8 cellular contexts compared by ENCODE assay signal in the genomic region with DNA sequence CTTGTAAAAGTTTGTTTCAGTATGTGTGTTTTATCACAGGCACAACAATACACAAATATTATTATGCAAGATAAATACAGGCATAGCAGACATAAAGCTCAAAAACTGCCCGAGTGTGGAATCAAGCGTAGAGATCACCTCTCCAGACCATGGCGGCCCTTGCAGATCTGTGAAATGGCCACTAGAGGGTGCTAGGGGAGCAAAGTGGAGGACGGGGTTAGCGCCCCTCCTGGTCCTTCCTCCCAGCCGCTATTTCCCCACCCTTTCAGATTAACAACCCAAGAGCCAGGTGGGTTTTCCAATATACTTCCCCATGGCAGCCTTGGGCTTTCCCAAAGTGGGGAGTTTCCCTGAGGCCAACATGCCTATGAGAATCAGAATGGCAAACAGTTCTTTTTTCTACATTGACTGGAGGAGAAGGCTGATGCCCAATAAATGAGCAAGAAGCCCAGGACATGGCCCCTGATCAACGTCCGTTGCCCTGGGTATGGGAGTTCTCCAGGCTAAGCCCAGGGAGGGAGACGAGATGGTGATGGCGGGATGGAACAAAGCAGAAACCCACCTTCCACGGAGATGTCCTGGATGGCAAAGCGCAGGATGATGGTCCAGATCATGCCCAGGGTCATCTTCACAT.
DNase-seq lines count a peak whose midpoint lies in the region; ATAC-seq, FAIRE-seq and TF ChIP-seq lines count a peak whose summit lies in the region.

No MANE protein-coding gene starts in this region.

- no peak overlapping the region for H3K27ac Mint-ChIP-seq in nephron progenitor cell
- peak overlapping the region; percentile 88 to 91 for H3K27ac Mint-ChIP-seq in stimulated activated naive CD8-positive, alpha-beta T cell treated with anti-CD3 and anti-CD28 coated beads, Interleukin-15, amount 100 ng/mL, for 72 hours

- peak; percentile 60 for DNase-seq in NCI-H1436 (lab: John Stamatoyannopoulos, UW)
- no peak for DNase-seq in NCI-H1436 treated with DMSO at 0.1 percent for 48 hours (lab: John Stamatoyannopoulos, UW)
- peak; percentile 50 for DNase-seq in KG1 (lab: John Stamatoyannopoulos, UW)
- DNase-seq in RCC 7860 (ENCODE audit: low spot score) = peak; percentile 48
- DNase-seq in activated T-helper 1 cell treated with Interleukin-2 at 50 U/mL for 16 hours (ENCODE audit: low read depth) = peak; percentile 55
- DNase-seq in fibroblast of peridontal ligament (ENCODE audit: extremely low read depth) = peak; percentile 82
- peak; percentile 86 for DNase-seq in nephron progenitor cell
- DNase-seq in stimulated activated naive CD8-positive, alpha-beta T cell treated with anti-CD3 and anti-CD28 coated beads, Interleukin-15, amount 100 ng/mL, for 72 hours = peak; percentile 79 to 80

- H3K4me1 Mint-ChIP-seq in nephron progenitor cell = peaks cover 36% of the 10 kb centered on the region
- H3K4me1 Mint-ChIP-seq in stimulated activated naive CD8-positive, alpha-beta T cell treated with anti-CD3 and anti-CD28 coated beads, Interleukin-15, amount 100 ng/mL, for 72 hours = peaks cover 80% of the 10 kb centered on the region

- H3K9me3 Mint-ChIP-seq in nephron progenitor cell = no peaks in the 10 kb centered on the region
- peaks cover 6 to 7% of the 10 kb centered on the region in 2 donors for H3K9me3 Mint-ChIP-seq in stimulated activated naive CD8-positive, alpha-beta T cell treated with anti-CD3 and anti-CD28 coated beads, Interleukin-15, amount 100 ng/mL, for 72 hours

- TF ChIP-seq CTCF in nephron progenitor cell (IDR thresholded peaks at IDR 0.05) = peak; percentile 99

- H3K4me3 Mint-ChIP-seq in nephron progenitor cell = no peak overlapping the region
- H3K4me3 Mint-ChIP-seq in stimulated activated naive CD8-positive, alpha-beta T cell treated with anti-CD3 and anti-CD28 coated beads, Interleukin-15, amount 100 ng/mL, for 72 hours = peak overlapping the region; percentile 47 to 63

- ATAC-seq in stimulated activated naive CD8-positive, alpha-beta T cell treated with anti-CD3 and anti-CD28 coated beads, Interleukin-15, amount 100 ng/mL, for 72 hours = peak; percentile 88

- peaks cover 20% of the 10 kb centered on the region for H3K36me3 Mint-ChIP-seq in nephron progenitor cell (ENCODE audit: low read depth)

- H3K27me3 Mint-ChIP-seq in nephron progenitor cell (ENCODE audit: low read depth, poor library complexity) = peaks cover 7% of the 10 kb centered on the region
- H3K27me3 Mint-ChIP-seq in stimulated activated naive CD8-positive, alpha-beta T cell treated with anti-CD3 and anti-CD28 coated beads, Interleukin-15, amount 100 ng/mL, for 72 hours = no peaks in the 10 kb centered on the region

- FAIRE-seq in RCC 7860 (lab: Jason Lieb, UNC) = no peak
